8 cellular contexts compared by ENCODE assay signal in the genomic region with DNA sequence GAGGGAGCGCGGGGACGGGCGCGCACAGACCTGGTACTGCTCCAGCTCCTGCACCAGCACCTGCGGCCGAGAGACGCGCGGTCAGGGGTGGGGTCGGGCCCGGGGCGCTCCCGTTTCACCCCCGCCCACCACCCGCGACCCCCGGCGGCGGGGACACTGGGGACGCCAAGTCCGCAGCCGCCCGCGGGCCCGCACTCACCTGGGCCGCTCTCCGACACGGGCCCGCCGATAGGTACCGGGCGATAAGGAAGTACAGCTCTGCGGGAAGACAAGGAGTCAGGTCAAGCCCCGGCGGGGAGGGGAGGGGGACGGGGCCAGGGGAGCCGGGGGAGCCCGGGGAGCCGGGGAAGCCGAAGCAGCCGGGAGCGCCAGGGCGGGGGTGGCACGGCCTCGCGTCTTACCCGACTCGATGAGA. TPM values are rescaled to one million over a fixed set of nuclear protein-coding genes. Genes with fewer than 3 reads are reported as not detected.
DNase-seq lines count a peak whose midpoint lies in the region; ATAC-seq, FAIRE-seq and TF ChIP-seq lines count a peak whose summit lies in the region.

No MANE protein-coding gene starts in this region.

- peaks cover 2% of the 10 kb centered on the region; the same call in 1 of the 2 replicates for H3K79me1 ChIP-seq in H1 (ENCODE audit: low read depth, low read length)

- no peak overlapping the region for H2BK15ac ChIP-seq in H1 (ENCODE audit: low read length)

- H2BK120ac ChIP-seq in H1 (replicated peaks; ENCODE audit: low read depth, low read length), result no peak overlapping the region

- H3K9me3 ChIP-seq in H1 (ENCODE audit: insufficient read depth in 2 of 2, low read depth in 1 of 2, low read length in 1 of 2), result no peaks in the 10 kb centered on the region
- no peaks in the 10 kb centered on the region for H3K9me3 ChIP-seq in naive thymus-derived CD4-positive, alpha-beta T cell (ENCODE audit: control insufficient read depth in 2 of 3, low read length in 3 of 3)

- intact Hi-C loops in Right ventricle myocardium inferior (cut with DNase I) (loop anchor here (1.0 to 2.0 kb wide), 4 partner anchors 36 to 134 kb away; partner anchors contain the start of gene HMGN1), cardiac septum (cut with DNase I) (loop anchor here (1.0 to 2.0 kb wide), 3 partner anchors 68 to 132 kb away; partner anchors contain the start of gene LCA5L)
- intact Hi-C loops in naive thymus-derived CD4-positive, alpha-beta T cell (cut with micrococcal nuclease), result loop anchor here (1.0 to 10.0 kb wide), 7 partner anchors 51 to 1751 kb away; partner anchors contain the start of gene LCA5L (in 1 of the 2)

- no peak for TF ChIP-seq RAD21 in H1 (IDR thresholded peaks at IDR 0.05 in 1 of 2, conservative IDR thresholded peaks at IDR 0.05 in 1 of 2; ENCODE audit: low read depth in 2 of 2, low read length in 2 of 2)

- no peaks in the 10 kb centered on the region for H3K27me3 ChIP-seq in H1 (replicated peaks in 1 of 4; ENCODE audit: control insufficient read depth in 3 of 4, extremely low read depth in 1 of 4, insufficient read depth in 3 of 4, low read length in 3 of 4)
- no peaks in the 10 kb centered on the region for H3K27me3 ChIP-seq in naive thymus-derived CD4-positive, alpha-beta T cell (ENCODE audit: control insufficient read depth in 2 of 2, insufficient read depth in 2 of 2, low read length in 2 of 2)

- no peak overlapping the region for H2AK5ac ChIP-seq in H1 (ENCODE audit: low read depth, low read length)

- TF ChIP-seq CTCF in H1 (IDR thresholded peaks at IDR 0.05; ENCODE audit: control extremely low read depth in 1 of 3, insufficient read depth in 1 of 3, low read depth in 1 of 3, low read length in 3 of 3), result no peak

- CTCF ChIA-PET in H1 (lab: Charles Lee; ENCODE audit: partially characterized antibody), result interaction anchor here (1.6 to 2.0 kb wide), 2 partner anchors 32 to 128 kb away, joined by 5 to 6 read pairs; no protein-coding TSS in a partner anchor
- CTCF ChIA-PET in naive thymus-derived CD4-positive, alpha-beta T cell (lab: Charles Lee), result interaction anchor here (0.6 kb wide), 1 partner anchor 540 kb away, joined by 3 read pairs; no protein-coding TSS in a partner anchor

- TF ChIP-seq POLR2A in H1 (IDR thresholded peaks at IDR 0.05; ENCODE audit: control extremely low read depth in 1 of 2, low read depth in 2 of 2, low read length in 2 of 2), result no peak

- no CpG with 5 or more reads among the region's 49 CpGs for WGBS in H1 (ENCODE audit: extremely low coverage in 1 of 2, insufficient coverage in 1 of 2, insufficient read length in 1 of 2, insufficient replicate concordance in 2 of 2, low coverage in 1 of 2, low lambda C conversion rate in 2 of 2, missing lambda C conversion rate in 1 of 2), 2 experiments

- peak overlapping the region in 8 of 9 donors; percentile 58 to 98 (median 90) for H3K27ac Mint-ChIP-seq in naive thymus-derived CD4-positive, alpha-beta T cell

- H3K4me1 Mint-ChIP-seq in naive thymus-derived CD4-positive, alpha-beta T cell, result peaks cover 30 to 57% (median 49%) of the 10 kb centered on the region in 7 donors

- no peak overlapping the region for H3K18ac ChIP-seq in H1 (ENCODE audit: extremely low read depth, low read length)

- H4K91ac ChIP-seq in H1 (replicated peaks; ENCODE audit: insufficient read length, low read length), result no peak overlapping the region

- peaks cover 0 to 9% (median 0%) of the 10 kb centered on the region in 11 donors for H3K9me3 Mint-ChIP-seq in naive thymus-derived CD4-positive, alpha-beta T cell

- no peak overlapping the region for H2BK12ac ChIP-seq in H1 (ENCODE audit: low read depth, low read length)

- no peak overlapping the region for H3K23ac ChIP-seq in H1 (ENCODE audit: insufficient read length)

- no peak overlapping the region for H3K4ac ChIP-seq in H1 (replicated peaks; ENCODE audit: insufficient read length, low read depth, low read length)

- POLR2A ChIA-PET in H1 (lab: Charles Lee; ENCODE audit: partially characterized antibody), result interaction anchor here (0.8 to 8.1 kb wide), 17 partner anchors 8 to 129 kb away, joined by 3 to 89 read pairs (median 13); partner anchors contain the start of genes HMGN1 and PSMG1
- POLR2A ChIA-PET in naive thymus-derived CD4-positive, alpha-beta T cell (lab: Charles Lee), result interaction anchor here (0.6 to 8.8 kb wide), 18 partner anchors 8 to 546 kb away, joined by 3 to 139 read pairs (median 6); partner anchors contain the start of genes HMGN1 and PSMG1

- H3K9ac ChIP-seq in H1 (replicated peaks in 1 of 4; ENCODE audit: extremely low read depth in 1 of 4, low read depth in 3 of 4, low read length in 3 of 4), result peak overlapping the region in 3 of 4 experiments; percentile 63 to 94 (median 83); a peak in 6 of 7 replicates

- H3K23me2 ChIP-seq in H1 (ENCODE audit: low read depth, low read length), result peaks cover 6% of the 10 kb centered on the region

- no peak overlapping the region for H2BK20ac ChIP-seq in H1 (ENCODE audit: low read length)

- DNase-seq in Right ventricle myocardium inferior (ENCODE audit: missing footprints), result no peak
- no peak for DNase-seq in cardiac septum (ENCODE audit: low spot score)
- peak; percentile 15 for DNase-seq in T-helper 9 cell
- no peak for DNase-seq in H1 (ENCODE audit: low read depth in 1 of 2, low spot score in 2 of 2)
- DNase-seq in naive thymus-derived CD4-positive, alpha-beta T cell, result peak in 1 of 9 donors; percentile 51
- DNase-seq in DMS153 treated with DMSO at 0.1 percent for 48 hours (lab: John Stamatoyannopoulos, UW; ENCODE audit: unreplicated experiment), result no peak
- DNase-seq in glomerular visceral epithelial cell (ENCODE audit: extremely low spot score), result no peak

- peaks cover 4 to 5% (median 4%) of the 10 kb centered on the region in 4 experiments; a peak in 5 of 7 replicates for H3K4me1 ChIP-seq in H1 (replicated peaks in 1 of 4; ENCODE audit: control insufficient read depth in 3 of 4, insufficient read depth in 4 of 4, low read length in 3 of 4)
- H3K4me1 ChIP-seq in naive thymus-derived CD4-positive, alpha-beta T cell (ENCODE audit: control insufficient read depth in 2 of 2, insufficient read depth in 2 of 2, low read length in 2 of 2), result peaks cover 11 to 16% of the 10 kb centered on the region in 2 donors

- H2BK5ac ChIP-seq in H1 (ENCODE audit: low read depth, low read length), result no peak overlapping the region

- H3K4me3 Mint-ChIP-seq in naive thymus-derived CD4-positive, alpha-beta T cell, result peak overlapping the region; percentile 44 to 96 (median 91)

- H3K36me3 ChIP-seq in H1 (ENCODE audit: control insufficient read depth in 2 of 4, insufficient read depth in 4 of 4, low read length in 3 of 4), result peaks cover 0 to 22% (median 5%) of the 10 kb centered on the region in 4 experiments; a peak in 3 of 8 replicates
- H3K36me3 ChIP-seq in naive thymus-derived CD4-positive, alpha-beta T cell (ENCODE audit: control insufficient read depth in 2 of 3, insufficient read depth in 3 of 3, low read length in 3 of 3), result peaks cover 0 to 15% (median 0%) of the 10 kb centered on the region in 3 experiments

- H4K20me1 ChIP-seq in H1 (replicated peaks in 1 of 2; ENCODE audit: control insufficient read depth in 1 of 2, insufficient read depth in 2 of 2, low read length in 2 of 2), result peaks cover 0 to 2% of the 10 kb centered on the region in 2 experiments

- no peak overlapping the region for H3K14ac ChIP-seq in H1 (ENCODE audit: insufficient read length)

- no peak overlapping the region for H4K5ac ChIP-seq in H1 (ENCODE audit: insufficient read length, low read depth, low read length)

- H3K36me3 Mint-ChIP-seq in naive thymus-derived CD4-positive, alpha-beta T cell, result peaks cover 0 to 16% (median 8%) of the 10 kb centered on the region in 5 donors

- peak overlapping the region; percentile 63 to 80 (median 69) for H3K4me3 ChIP-seq in H1 (ENCODE audit: extremely low read depth in 1 of 4, insufficient read depth in 2 of 4, low read depth in 3 of 4, low read length in 4 of 4)
- peak overlapping the region; percentile 88 for H3K4me3 ChIP-seq in naive thymus-derived CD4-positive, alpha-beta T cell (ENCODE audit: low read length)

- H3K79me2 ChIP-seq in H1 (ENCODE audit: control insufficient read depth in 1 of 2, insufficient read depth in 2 of 2, low read length in 2 of 2), result peaks cover 5 to 41% of the 10 kb centered on the region in 2 experiments; a peak in 3 of 4 replicates

- H3K4me2 ChIP-seq in H1 (ENCODE audit: insufficient read depth in 1 of 2, low read depth in 2 of 2, low read length in 2 of 2), result peak overlapping the region; percentile 75 to 82; a peak in 3 of 4 replicates

- no peak for FAIRE-seq in H1 (lab: Jason Lieb, UNC)

- ATAC-seq in Right ventricle myocardium inferior (peak; percentile 11), HG03097 (IDR thresholded peaks at IDR 0.05; ENCODE audit: low FRiP score, unreplicated experiment) (peak; percentile 1)
- ATAC-seq in naive thymus-derived CD4-positive, alpha-beta T cell, result peak; percentile 2

- no peaks in the 10 kb centered on the region for H3K27me3 Mint-ChIP-seq in naive thymus-derived CD4-positive, alpha-beta T cell

- H3K27ac ChIP-seq in H1 (ENCODE audit: low read depth, low read length), result peak overlapping the region; percentile 98; the same call in 1 of the 2 replicates
- peak overlapping the region; percentile 92 for H3K27ac ChIP-seq in naive thymus-derived CD4-positive, alpha-beta T cell (ENCODE audit: low read depth, low read length)

- no peak overlapping the region for H2AFZ ChIP-seq in H1 (ENCODE audit: low read length)

- no peak overlapping the region for H3K56ac ChIP-seq in H1 (replicated peaks; ENCODE audit: insufficient read length, low read depth, low read length)

- TF ChIP-seq EP300 in H1 (IDR thresholded peaks at IDR 0.05; ENCODE audit: borderline replicate concordance in 1 of 2, low read depth in 2 of 2, low read length in 2 of 2), result no peak

- peak overlapping the region; percentile 99 for H4K8ac ChIP-seq in H1 (ENCODE audit: extremely low read depth, insufficient read depth, low read length)

RNA-seq across cellular contexts. Expression of gene BRWD1, which starts 0.4 kb away (rescaled TPM):
- total RNA-seq in Right ventricle myocardium inferior, result 29.1 TPM
- total RNA-seq in cardiac septum, result 38.9 TPM
- 45.2 and 47.3 TPM in 2 replicates for total RNA-seq in H1 (2021; fragmentation: NEBNext Ultra II Directional; extraction: Animal tissue kit (Norgen Biotek cat#: 25700))
- polyA plus RNA-seq in H1 (2011; rRNA removed), result 7.0 and 9.3 TPM in 2 replicates
- polyA plus RNA-seq in H1 (2011; cell fraction: cytosol; rRNA removed), result 12.8 TPM
- 6.4 TPM for polyA plus RNA-seq in H1 (2011; cell fraction: nucleus; rRNA removed)
- polyA plus RNA-seq in H1 (2012, experiment 1 of 2), result 7.6 to 14.8 TPM (median 10.5 TPM) in 4 replicates
- 2.0 TPM for polyA plus RNA-seq in H1 (2012, experiment 2 of 2)
- 11.6 TPM for polyA plus RNA-seq in H1 (2013, experiment 1 of 2)
- polyA plus RNA-seq in H1 (2013, experiment 2 of 2), result 10.6 TPM
- 51.2 and 69.2 TPM in 2 replicates for polyA minus RNA-seq in H1 (2011; rRNA and poly(A)+ RNA removed)
- 29.4 TPM for polyA minus RNA-seq in H1 (2011; cell fraction: cytosol; rRNA and poly(A)+ RNA removed)
- polyA minus RNA-seq in H1 (2011; cell fraction: nucleus; rRNA and poly(A)+ RNA removed), result 132 TPM
- total RNA-seq in naive thymus-derived CD4-positive, alpha-beta T cell, result 100 to 1,000 TPM in 1 of 5 experiments, 10 to 100 TPM in 4; 41.1 to 108 (median 83.9) TPM
- 10 to 100 TPM; 27.4 to 46.3 TPM for polyA plus RNA-seq in naive thymus-derived CD4-positive, alpha-beta T cell

RNA-seq across cellular contexts. Expression of gene HMGN1, which starts 35.8 kb away (rescaled TPM):
- total RNA-seq in Right ventricle myocardium inferior (69.1 TPM), cardiac septum (88.7 TPM)
- 505 and 530 TPM in 2 replicates for total RNA-seq in H1 (2021; fragmentation: NEBNext Ultra II Directional; extraction: Animal tissue kit (Norgen Biotek cat#: 25700))
- polyA plus RNA-seq in H1 (2011; rRNA removed), result 146 and 279 TPM in 2 replicates
- polyA plus RNA-seq in H1 (2011; cell fraction: cytosol; rRNA removed), result 336 TPM
- polyA plus RNA-seq in H1 (2011; cell fraction: nucleus; rRNA removed), result 72.7 TPM
- polyA plus RNA-seq in H1 (2012, experiment 1 of 2), result 291 to 554 TPM (median 407 TPM) in 4 replicates
- polyA plus RNA-seq in H1 (2012, experiment 2 of 2), result 88.6 TPM
- 433 TPM for polyA plus RNA-seq in H1 (2013, experiment 1 of 2)
- 457 TPM for polyA plus RNA-seq in H1 (2013, experiment 2 of 2)
- 41.6 and 46.0 TPM in 2 replicates for polyA minus RNA-seq in H1 (2011; rRNA and poly(A)+ RNA removed)
- polyA minus RNA-seq in H1 (2011; cell fraction: cytosol; rRNA and poly(A)+ RNA removed), result 111 TPM
- 83.1 TPM for polyA minus RNA-seq in H1 (2011; cell fraction: nucleus; rRNA and poly(A)+ RNA removed)
- 100 to 1,000 TPM; 198 to 310 (median 262) TPM for total RNA-seq in naive thymus-derived CD4-positive, alpha-beta T cell
- polyA plus RNA-seq in naive thymus-derived CD4-positive, alpha-beta T cell, result 100 to 1,000 TPM; 198 to 286 TPM
